In genomic region chr7:27156508-27156898, GRCh38 we compare ENCODE assay signal across 8 cellular contexts. TPM values are rescaled to one million over a fixed set of nuclear protein-coding genes. Genes with fewer than 3 reads are reported as not detected.
DNase-seq lines count a peak whose midpoint lies in the region; ATAC-seq, FAIRE-seq and TF ChIP-seq lines count a peak whose summit lies in the region.

Gene HOXA7 (minus strand): TSS chr7:27156675. CDS start chr7:27156545, 130 bp downstream.

- peaks cover 80% of the 10 kb centered on the region for H3K27me3 Mint-ChIP-seq in activated T-helper 1 cell treated with anti-CD3 and anti-CD28 coated beads, Interleukin-12 subunit alpha, Interleukin-12 subunit beta, Interleukin-2, Interleukin-4 antibody, amounts not matched to agents 30 ng/mL and 10 ng/mL and 1 ng/mL, durations not matched to agents 14 hours and 24 hours and 36 hours (ENCODE audit: insufficient read depth)

- TF ChIP-seq POLR2A in HepG2 (IDR thresholded peaks at IDR 0.05; ENCODE audit: insufficient read depth in 1 of 2, low read depth in 2 of 2, low read length in 2 of 2) (no peak), upper lobe of left lung (IDR thresholded peaks at IDR 0.05) (no peak)

- H3K36me3 Mint-ChIP-seq in activated T-helper 1 cell treated with anti-CD3 and anti-CD28 coated beads, Interleukin-12 subunit alpha, Interleukin-12 subunit beta, Interleukin-2, Interleukin-4 antibody, amounts not matched to agents 30 ng/mL and 10 ng/mL and 1 ng/mL, durations not matched to agents 14 hours and 24 hours and 36 hours (ENCODE audit: low read depth): no peaks in the 10 kb centered on the region

- no peak for ATAC-seq in HepG2
- ATAC-seq in upper lobe of left lung (ENCODE audit: low FRiP score in 2 of 2): peak in 1 of 2 donors; percentile 51
- no peak for ATAC-seq in HG03280 (IDR thresholded peaks at IDR 0.05; ENCODE audit: unreplicated experiment)

- in situ Hi-C loops in KBM-7 (cut with MboI; ENCODE audit: low pct_unique_long_range_greater_than_20kb, low sequenced_read_pairs): loop anchor here (10.0 to 25.0 kb wide), 2 partner anchors 302 to 1294 kb away; no protein-coding TSS in a partner anchor
- in situ Hi-C loops in HepG2 (cut with HindIII; ENCODE audit: extremely low pct_ligation_motif_present, low pct_unique_long_range_greater_than_20kb): loop anchor here (5.0 to 25.0 kb wide), 2 partner anchors 789 to 1069 kb away; no protein-coding TSS in a partner anchor

- intact Hi-C loops in activated T-helper 1 cell treated with anti-CD3 and anti-CD28 coated beads, Interleukin-12 subunit alpha, Interleukin-12 subunit beta, Interleukin-2, Interleukin-4 antibody, amounts not matched to agents 30 ng/mL and 10 ng/mL and 1 ng/mL, durations not matched to agents 14 hours and 24 hours and 36 hours (cut with micrococcal nuclease): loop anchor here (2.0 kb wide), 1 partner anchor 16 kb away; no protein-coding TSS in a partner anchor
- intact Hi-C loops in HepG2 (cut with micrococcal nuclease; ENCODE audit: unreplicated experiment): no loop called here

- POLR2A ChIA-PET in HepG2 (lab: Yijun Ruan, JAX): interaction anchor here (0.6 kb wide), 1 partner anchor 35 kb away, joined by 3 read pairs; no protein-coding TSS in a partner anchor

- H3K4me3 Mint-ChIP-seq in activated T-helper 1 cell treated with anti-CD3 and anti-CD28 coated beads, Interleukin-12 subunit alpha, Interleukin-12 subunit beta, Interleukin-2, Interleukin-4 antibody, amounts not matched to agents 30 ng/mL and 10 ng/mL and 1 ng/mL, durations not matched to agents 14 hours and 24 hours and 36 hours: peak within 1 kb of the TSS; percentile 54

- H3K27ac Mint-ChIP-seq in activated T-helper 1 cell treated with anti-CD3 and anti-CD28 coated beads, Interleukin-12 subunit alpha, Interleukin-12 subunit beta, Interleukin-2, Interleukin-4 antibody, amounts not matched to agents 30 ng/mL and 10 ng/mL and 1 ng/mL, durations not matched to agents 14 hours and 24 hours and 36 hours: peak within 1 kb of the TSS; percentile 81

- H3K4me3 ChIP-seq in HepG2 (replicated peaks in 1 of 3; ENCODE audit: insufficient read depth in 1 of 3, low read depth in 2 of 3, low read length in 3 of 3) (peak within 1 kb of the TSS; percentile 40 to 48 (median 42); a peak in 5 of 6 replicates), upper lobe of left lung (peak within 1 kb of the TSS; percentile 44 to 59 (median 51))

- no peaks in the 10 kb centered on the region for H4K20me1 ChIP-seq in HepG2 (ENCODE audit: insufficient read depth, low read length)

- H3K4me1 ChIP-seq in HepG2 (ENCODE audit: insufficient read depth, low read length) (peaks cover 28% of the 10 kb centered on the region), upper lobe of left lung (peaks cover 36 to 58% (median 45%) of the 10 kb centered on the region in 4 donors)

- H2AFZ ChIP-seq in HepG2 (ENCODE audit: low read length): no peak within 1 kb of the TSS

- CTCF ChIA-PET in HepG2 (lab: Yijun Ruan, JAX; ENCODE audit: low intra/inter-chr PET ratio, low total read pairs): no interaction called here

- 46% methylated on average over 15 of the region's 33 CpGs for WGBS in HepG2 (ENCODE audit: low lambda C conversion rate)
- 0 to 3% methylated on average over 11 to 20 of the region's 33 CpGs for WGBS in upper lobe of left lung, 2 donors

- TF ChIP-seq CTCF in HepG2 (CRISPR knock-in tag; IDR thresholded peaks at IDR 0.05): no peak
- TF ChIP-seq CTCF in upper lobe of left lung (IDR thresholded peaks at IDR 0.05): no peak

- peaks cover 20% of the 10 kb centered on the region for H3K4me1 Mint-ChIP-seq in activated T-helper 1 cell treated with anti-CD3 and anti-CD28 coated beads, Interleukin-12 subunit alpha, Interleukin-12 subunit beta, Interleukin-2, Interleukin-4 antibody, amounts not matched to agents 30 ng/mL and 10 ng/mL and 1 ng/mL, durations not matched to agents 14 hours and 24 hours and 36 hours (ENCODE audit: low read depth)

- DNase-seq in DMS 273 (lab: John Stamatoyannopoulos, UW; ENCODE audit: unreplicated experiment) (peak; percentile 95), KBM-7 (peak; percentile 76), HepG2 (ENCODE audit: low spot score) (no peak), upper lobe of left lung (peak; percentile 24 to 89), nucleus accumbens (lab: John Stamatoyannopoulos, UW) (no peak), KG1 (lab: John Stamatoyannopoulos, UW) (no peak)
- no peak for DNase-seq in activated T-helper 1 cell treated with anti-CD3 and anti-CD28 coated beads, Interleukin-12 subunit alpha, Interleukin-12 subunit beta, Interleukin-2, Interleukin-4 antibody, amounts not matched to agents 30 ng/mL and 10 ng/mL and 1 ng/mL, durations not matched to agents 14 hours and 24 hours and 36 hours (ENCODE audit: low spot score)

- TF ChIP-seq EP300 in HepG2 (IDR thresholded peaks at IDR 0.05; ENCODE audit: low read depth in 2 of 2, low read length in 2 of 2) (no peak), HepG2 (CRISPR knock-in tag; IDR thresholded peaks at IDR 0.05; ENCODE audit: borderline replicate concordance) (no peak), upper lobe of left lung (IDR thresholded peaks at IDR 0.05) (no peak)

- H3K79me2 ChIP-seq in HepG2 (ENCODE audit: insufficient read depth, low read length): no peaks in the 10 kb centered on the region

- no peak within 1 kb of the TSS for H3K9ac ChIP-seq in HepG2 (ENCODE audit: insufficient read depth, low read depth, low read length)

- no peaks in the 10 kb centered on the region for H3K9me3 Mint-ChIP-seq in activated T-helper 1 cell treated with anti-CD3 and anti-CD28 coated beads, Interleukin-12 subunit alpha, Interleukin-12 subunit beta, Interleukin-2, Interleukin-4 antibody, amounts not matched to agents 30 ng/mL and 10 ng/mL and 1 ng/mL, durations not matched to agents 14 hours and 24 hours and 36 hours

- peak within 1 kb of the TSS; percentile 60 for H3K4me2 ChIP-seq in HepG2 (ENCODE audit: low read depth, low read length)

- H3K27me3 ChIP-seq in HepG2 (ENCODE audit: control insufficient read depth in 1 of 2, insufficient read depth in 2 of 2, low read length in 2 of 2) (peaks cover 6 to 56% of the 10 kb centered on the region in 2 experiments), upper lobe of left lung (peaks cover 0 to 75% (median 44%) of the 10 kb centered on the region in 4 donors)

- TF ChIP-seq RAD21 in HepG2 (CRISPR knock-in tag; IDR thresholded peaks at IDR 0.05): no peak

- no peak within 1 kb of the TSS for H3K27ac ChIP-seq in HepG2 (ENCODE audit: extremely low read length, insufficient read depth, low read length)
- H3K27ac ChIP-seq in upper lobe of left lung: peak within 1 kb of the TSS; percentile 62 to 82 (median 72)

- H3K9me3 ChIP-seq in HepG2 (ENCODE audit: low read length) (no peaks in the 10 kb centered on the region), upper lobe of left lung (no peaks in the 10 kb centered on the region)

- no TSS peak for BruUV-seq in HepG2 (replicated peaks; lab: Mats Ljungman, UMichigan)

- H3K36me3 ChIP-seq in HepG2 (replicated peaks in 1 of 2; ENCODE audit: control insufficient read depth in 1 of 2, insufficient read depth in 2 of 2, low read length in 2 of 2) (no peaks in the 10 kb centered on the region), upper lobe of left lung (no peaks in the 10 kb centered on the region)

- no peak for FAIRE-seq in HepG2 (lab: Jason Lieb, UNC)

RNA-seq across cellular contexts. Expression of gene HOXA7, which starts in this region (rescaled TPM):
- total RNA-seq in activated T-helper 1 cell treated with anti-CD3 and anti-CD28 coated beads, Interleukin-12 subunit alpha, Interleukin-12 subunit beta, Interleukin-2, Interleukin-4 antibody, amounts not matched to agents 30 ng/mL and 10 ng/mL and 1 ng/mL, durations not matched to agents 14 hours and 24 hours and 36 hours: not detected in 2 replicates
- total RNA-seq in HepG2 (2016; rRNA removed; fragmentation: Illumina TruSeq; extraction: Trizol) (not detected in 2 replicates), upper lobe of left lung (1 to 10 TPM in 3 of 6 donors, under 1 TPM in 1, not detected in 2; 0.46 to 3.3 (median 2.5) TPM)
- total RNA-seq in HepG2 (2016; cell fraction: cytosol; rRNA removed; fragmentation: Illumina TruSeq; extraction: Trizol; ENCODE audit: low read depth): not detected in 2 replicates
- not detected in 2 replicates for total RNA-seq in HepG2 (2016; cell fraction: insoluble cytoplasmic fraction; rRNA removed; fragmentation: Illumina TruSeq; extraction: Trizol)
- 0.07 and 0.15 TPM in 2 replicates for total RNA-seq in HepG2 (2016; cell fraction: membrane; rRNA removed; fragmentation: Illumina TruSeq; extraction: Trizol)
- not detected in 2 replicates for total RNA-seq in HepG2 (2016; cell fraction: nucleus; rRNA removed; fragmentation: Illumina TruSeq; extraction: Trizol)
- 0.05 and 0.10 TPM in 2 replicates for polyA plus RNA-seq in HepG2 (2011; rRNA removed)
- polyA plus RNA-seq in HepG2 (2011; cell fraction: cytosol; rRNA removed): 0.07 and 0.13 TPM in 2 replicates
- polyA plus RNA-seq in HepG2 (2011; cell fraction: nucleus; rRNA removed): 0.08 TPM in 1 of 2 replicates, not detected in the other
- 0.32 TPM in 1 of 2 replicates, not detected in the other for polyA plus RNA-seq in HepG2 (2012)
- 0.10 TPM in 1 of 2 replicates, not detected in the other for polyA plus RNA-seq in HepG2 (2016; cell fraction: cytosol; fragmentation: Illumina TruSeq; extraction: Trizol; ENCODE audit: low read depth)
- polyA plus RNA-seq in HepG2 (2016; cell fraction: insoluble cytoplasmic fraction; fragmentation: Illumina TruSeq; extraction: Trizol; ENCODE audit: low read depth): 0.22 and 0.31 TPM in 2 replicates
- 0.26 and 0.30 TPM in 2 replicates for polyA plus RNA-seq in HepG2 (2016; cell fraction: membrane; fragmentation: Illumina TruSeq; extraction: Trizol; ENCODE audit: low read depth)
- not detected in 2 replicates for polyA plus RNA-seq in HepG2 (2016; cell fraction: nucleus; fragmentation: Illumina TruSeq; extraction: Trizol; ENCODE audit: insufficient read depth, low read depth)
- 0.08 and 3.8 TPM in 2 replicates for polyA minus RNA-seq in HepG2 (2011; rRNA and poly(A)+ RNA removed; ENCODE audit: low replicate concordance)
- 0.30 and 1.1 TPM in 2 replicates for polyA minus RNA-seq in HepG2 (2011; cell fraction: cytosol; rRNA and poly(A)+ RNA removed)
- not detected in 2 replicates for polyA minus RNA-seq in HepG2 (2011; cell fraction: nucleus; rRNA and poly(A)+ RNA removed)

Comparison
In these comparisons a context has a peak if more than half of its experiments do, and no peak if none do; other contexts are left out.
1. DNase-seq: peak in DMS 273 (single experiment), KBM-7 (single experiment) and upper lobe of left lung (2 of 2); none in activated T-helper 1 cell treated with anti-CD3 and anti-CD28 coated beads, Interleukin-12 subunit alpha, Interleukin-12 subunit beta, Interleukin-2, Interleukin-4 antibody, amounts not matched to agents 30 ng/mL and 10 ng/mL and 1 ng/mL, durations not matched to agents 14 hours and 24 hours and 36 hours (single experiment), HepG2 (single experiment), nucleus accumbens (0 of 56) and KG1 (single experiment).